Comparison of ENCODE assay signal across 19 cellular contexts in the genomic region with DNA sequence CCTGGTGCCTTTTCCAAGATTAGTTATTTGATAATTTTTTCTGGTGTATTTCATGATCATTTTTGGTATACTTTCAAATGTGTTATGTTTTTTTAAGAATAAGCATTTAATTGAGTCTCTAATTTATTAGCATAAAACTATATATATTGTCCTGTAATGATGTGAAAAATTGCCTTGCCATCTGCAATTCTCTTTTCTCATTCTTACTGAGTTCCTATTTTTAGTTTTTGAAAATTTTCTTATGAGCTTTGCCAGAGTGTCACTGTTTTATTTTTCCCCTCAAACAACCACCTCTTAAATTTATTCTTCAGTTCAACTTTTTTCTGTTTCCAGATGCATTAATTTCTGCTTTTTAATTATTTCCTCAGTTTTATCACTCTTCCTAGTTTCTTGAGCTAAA. TPM values are rescaled to one million over a fixed set of nuclear protein-coding genes. Genes with fewer than 3 reads are reported as not detected.
"Had no signal": no experiment of that assay in that cellular context is flagged by ENCODE, and none has a peak within 500 bp of the region (broad histone marks: within the 10 kb centered on the region; RNA-seq: fewer than 3 reads in every experiment).

No MANE protein-coding gene starts in this region.

- H3K9me3 Mint-ChIP-seq: activated CD4-positive, alpha-beta T cell treated with anti-CD3 and anti-CD28 coated beads, Interleukin-2, amount 10 ng/mL, durations not matched to agents 7 days and 5 days; brain; T-helper 2 cell treated with Interferon-gamma antibody and Interleukin-4, amounts not matched to agents 5 μg/mL and 100 μg/mL, for 36 hours had no signal

- H3K36me3 Mint-ChIP-seq: brain had no signal

- H3K4me3 Mint-ChIP-seq: activated CD4-positive, alpha-beta T cell treated with anti-CD3 and anti-CD28 coated beads, Interleukin-2, amount 10 ng/mL, durations not matched to agents 7 days and 5 days; brain; T-helper 2 cell treated with Interferon-gamma antibody and Interleukin-4, amounts not matched to agents 5 μg/mL and 100 μg/mL, for 36 hours had no signal

- H3K4me1 Mint-ChIP-seq: brain had no signal

- ATAC-seq: activated naive CD4-positive, alpha-beta T cell treated with anti-CD3 and anti-CD28 coated beads, Interleukin-2, amount 50 U/mL, for 72 hours; left ventricle myocardium superior; right cardiac atrium; upper lobe of right lung had no signal

- H3K27me3 Mint-ChIP-seq: activated CD4-positive, alpha-beta T cell treated with anti-CD3 and anti-CD28 coated beads, Interleukin-2, amount 10 ng/mL, durations not matched to agents 7 days and 5 days; brain had no signal

- H3K27ac Mint-ChIP-seq: activated CD4-positive, alpha-beta T cell treated with anti-CD3 and anti-CD28 coated beads, Interleukin-2, amount 10 ng/mL, durations not matched to agents 7 days and 5 days; activated naive CD4-positive, alpha-beta T cell treated with anti-CD3 and anti-CD28 coated beads, Interleukin-2, amount 50 U/mL, for 72 hours; brain; T-helper 2 cell treated with Interferon-gamma antibody and Interleukin-4, amounts not matched to agents 5 μg/mL and 100 μg/mL, for 36 hours had no signal

- DNase-seq: activated CD4-positive, alpha-beta T cell treated with anti-CD3 and anti-CD28 coated beads, Interleukin-2, amount 10 ng/mL, durations not matched to agents 7 days and 5 days; activated effector memory CD4-positive, alpha-beta T cell treated with Interleukin-2 at 50 U/mL for 16 hours; central memory CD4-positive, alpha-beta T cell; cortex of kidney; effector CD4-positive, alpha-beta T cell; esophagus squamous epithelium; hippocampal formation; kidney glomerular epithelial cell; left ventricle myocardium superior; mesenchymal stem cell; right cardiac atrium; stimulated activated CD4-positive, alpha-beta T cell treated with anti-CD3 and anti-CD28 coated beads, Interleukin-4, amount 100 ng/mL, for 24 hours; stomach; testis; upper lobe of right lung had no signal

RNA-seq across cellular contexts. Expression of a gene that starts 59.3 kb away (rescaled TPM):
- total RNA-seq: fibroblast of villous mesenchyme had no signal
